14 cellular contexts compared by ENCODE assay signal in the genomic region with DNA sequence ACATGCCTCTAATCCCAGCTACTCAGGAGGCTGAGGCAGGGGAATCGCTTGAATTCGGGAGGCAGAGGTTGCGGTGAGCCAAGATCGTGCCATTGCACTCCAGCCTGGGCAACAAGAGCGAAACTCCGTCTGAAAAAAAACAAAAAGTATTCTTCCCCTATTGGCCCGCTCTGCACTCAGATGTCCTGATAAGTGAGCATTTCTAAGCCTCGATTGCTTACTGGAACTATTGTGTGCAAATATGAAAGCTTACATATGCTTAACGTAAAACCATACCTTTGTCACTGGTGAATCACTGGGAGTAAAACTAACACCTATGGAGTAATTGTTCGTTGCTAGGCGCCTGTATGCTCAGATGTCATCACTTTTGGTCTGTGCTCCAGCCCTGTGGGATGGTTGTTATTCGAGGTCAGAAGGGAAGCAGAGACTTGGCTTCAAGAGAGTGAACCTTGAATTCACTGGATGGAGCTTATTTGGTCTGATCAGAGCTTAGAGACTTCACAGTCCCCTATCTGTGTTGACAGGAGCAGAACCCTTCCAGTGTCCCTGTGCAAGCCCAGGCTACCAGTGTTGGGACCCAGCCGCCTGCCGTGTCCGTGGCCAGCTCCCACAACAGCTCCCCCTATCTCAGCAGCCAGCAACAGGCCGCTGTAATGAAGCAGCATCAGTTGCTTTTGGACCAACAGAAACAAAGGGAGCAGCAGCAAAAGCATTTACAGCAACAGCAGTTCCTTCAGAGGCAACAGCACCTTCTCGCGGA. TPM values are rescaled to one million over a fixed set of nuclear protein-coding genes. Genes with fewer than 3 reads are reported as not detected.
A peak's percentile ranks its signal among the peaks of the same experiment; 100 is the strongest.
DNase-seq lines count a peak whose midpoint lies in the region; ATAC-seq and TF ChIP-seq lines count a peak whose summit lies in the region.
"Had no signal": no experiment of that assay in that cellular context is flagged by ENCODE, and none has a peak within 500 bp of the region (broad histone marks: within the 10 kb centered on the region; RNA-seq: fewer than 3 reads in every experiment).

No MANE protein-coding gene starts in this region.

- no peaks in the 10 kb centered on the region for H3K9me3 ChIP-seq in cardiac muscle cell (ENCODE audit: low read depth)
- H3K9me3 ChIP-seq: BLaER1 had no signal

- intact Hi-C loops in Right ventricle myocardium inferior (cut with DNase I): no loop called here
- intact Hi-C loops in cardiac septum (cut with DNase I): no loop called here

- H3K27me3 Mint-ChIP-seq in WTC11 (ENCODE audit: low read depth): no peaks in the 10 kb centered on the region

- peaks cover 54% of the 10 kb centered on the region for H3K36me3 ChIP-seq in cardiac muscle cell

- no peak for TF ChIP-seq CTCF in WTC11 (IDR thresholded peaks at IDR 0.05)
- TF ChIP-seq CTCF in cardiac muscle cell (IDR thresholded peaks at IDR 0.05; ENCODE audit: low read depth, low read length): peak; percentile 25

- H3K4me1 ChIP-seq in cardiac muscle cell (ENCODE audit: low read depth): peaks cover 6% of the 10 kb centered on the region

- peak overlapping the region; percentile 27 for H3K27ac ChIP-seq in cardiac muscle cell
- H3K27ac ChIP-seq: BLaER1, epithelial cell of prostate had no signal

- peaks cover 67% of the 10 kb centered on the region for H3K36me3 Mint-ChIP-seq in WTC11

- no peaks in the 10 kb centered on the region for H3K9me3 Mint-ChIP-seq in WTC11
- H3K9me3 Mint-ChIP-seq: mesothelial cell of epicardium had no signal

- no peak overlapping the region for H3K4me3 Mint-ChIP-seq in WTC11
- H3K4me3 Mint-ChIP-seq: mesothelial cell of epicardium had no signal

- DNase-seq in Right ventricle myocardium inferior (ENCODE audit: missing footprints): no peak
- no peak for DNase-seq in cardiac septum (ENCODE audit: low spot score)
- peak; percentile 54 for DNase-seq in WTC11 (ENCODE audit: low spot score)
- DNase-seq in cardiac muscle cell (ENCODE audit: low read depth in 1 of 2, low spot score in 1 of 2): peak; percentile 21 to 75
- peak; percentile 39 for DNase-seq in stimulated activated CD8-positive, alpha-beta memory T cell treated with anti-CD3 and anti-CD28 coated beads, Interleukin-4, amount 100 ng/mL, for 48 hours
- no peak for DNase-seq in DMS79 (lab: John Stamatoyannopoulos, UW)
- no peak for DNase-seq in kidney tubule cell (ENCODE audit: low spot score)
- DNase-seq in stimulated activated CD4-positive, alpha-beta T cell treated with anti-CD3 and anti-CD28 coated beads, Interleukin-2, amount 100 ng/mL, for 24 hours: no peak
- DNase-seq: EL, KBM-7, NCI-H748 treated with DMSO at 0.1 percent for 48 hours had no signal

- no peak overlapping the region for H3K4me3 ChIP-seq in cardiac muscle cell
- H3K4me3 ChIP-seq: BLaER1 had no signal

- POLR2A ChIA-PET in WTC11 (lab: Charles Lee): no interaction called here

- CTCF ChIA-PET in WTC11 (lab: Charles Lee): interaction anchor here (0.7 to 1.6 kb wide), 10 partner anchors 8 to 97 kb away, joined by 3 to 7 read pairs (median 3); no protein-coding TSS in a partner anchor

- peaks cover 7% of the 10 kb centered on the region for H3K4me1 Mint-ChIP-seq in WTC11

- no peaks in the 10 kb centered on the region for H3K27me3 ChIP-seq in cardiac muscle cell
- H3K27me3 ChIP-seq: BLaER1 had no signal

- peak overlapping the region; percentile 70 for H3K27ac Mint-ChIP-seq in WTC11

- ATAC-seq in Right ventricle myocardium inferior (peak; percentile 40), WTC11 (peak; percentile 87)

TF ChIP-seq in WTC11, 78 proteins besides CTCF, POLR2A, EP300 and RAD21 (continues in another document):
- TF ChIP-seq, protein P1, sequence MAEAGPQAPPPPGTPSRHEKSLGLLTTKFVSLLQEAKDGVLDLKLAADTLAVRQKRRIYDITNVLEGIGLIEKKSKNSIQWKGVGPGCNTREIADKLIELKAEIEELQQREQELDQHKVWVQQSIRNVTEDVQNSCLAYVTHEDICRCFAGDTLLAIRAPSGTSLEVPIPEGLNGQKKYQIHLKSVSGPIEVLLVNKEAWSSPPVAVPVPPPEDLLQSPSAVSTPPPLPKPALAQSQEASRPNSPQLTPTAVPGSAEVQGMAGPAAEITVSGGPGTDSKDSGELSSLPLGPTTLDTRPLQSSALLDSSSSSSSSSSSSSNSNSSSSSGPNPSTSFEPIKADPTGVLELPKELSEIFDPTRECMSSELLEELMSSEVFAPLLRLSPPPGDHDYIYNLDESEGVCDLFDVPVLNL (CRISPR knock-in tag; IDR thresholded peaks at IDR 0.05; ENCODE audit: borderline replicate concordance, low read depth): no peak
- TF ChIP-seq, protein P2, sequence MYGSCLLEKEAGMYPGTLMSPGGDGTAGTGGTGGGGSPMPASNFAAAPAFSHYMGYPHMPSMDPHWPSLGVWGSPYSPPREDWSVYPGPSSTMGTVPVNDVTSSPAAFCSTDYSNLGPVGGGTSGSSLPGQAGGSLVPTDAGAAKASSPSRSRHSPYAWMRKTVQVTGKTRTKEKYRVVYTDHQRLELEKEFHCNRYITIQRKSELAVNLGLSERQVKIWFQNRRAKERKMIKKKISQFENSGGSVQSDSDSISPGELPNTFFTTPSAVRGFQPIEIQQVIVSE (CRISPR knock-in tag; IDR thresholded peaks at IDR 0.05; ENCODE audit: borderline replicate concordance): no peak
- TF ChIP-seq, protein P3, sequence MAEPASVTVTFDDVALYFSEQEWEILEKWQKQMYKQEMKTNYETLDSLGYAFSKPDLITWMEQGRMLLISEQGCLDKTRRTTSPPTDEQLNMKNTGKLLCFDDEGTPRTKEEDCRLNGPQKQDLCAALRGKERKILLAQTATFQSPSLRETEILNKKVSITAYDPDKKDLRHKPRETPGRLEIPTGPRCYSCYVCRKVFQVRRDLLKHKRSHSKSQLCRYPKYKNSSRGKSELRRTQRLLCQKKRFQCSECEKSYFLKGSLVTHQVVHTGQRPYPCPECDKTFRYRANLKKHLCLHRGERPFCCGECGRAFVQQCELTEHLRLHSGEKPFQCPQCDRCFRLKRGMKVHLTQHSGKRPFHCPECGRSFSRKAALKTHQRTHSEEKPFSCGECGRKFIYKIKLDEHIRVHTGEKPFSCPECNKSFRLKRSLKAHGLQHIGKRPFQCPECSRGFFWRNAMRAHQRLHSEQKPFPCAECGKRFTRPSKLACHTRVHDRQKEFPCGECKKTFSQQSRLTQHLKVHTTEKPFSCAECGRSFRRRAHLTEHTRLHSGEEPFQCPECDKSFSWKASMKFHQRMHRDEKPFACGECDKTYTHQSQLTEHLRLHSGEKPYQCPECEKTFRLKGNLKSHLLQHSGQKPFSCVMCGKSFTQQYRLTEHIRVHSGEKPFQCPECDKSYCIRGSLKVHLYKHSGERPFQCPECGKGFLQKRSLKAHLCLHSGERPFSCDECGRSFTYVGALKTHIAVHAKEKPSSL (CRISPR knock-in tag; conservative IDR thresholded peaks at IDR 0.05): no peak
- TF ChIP-seq NFE2L1 (CRISPR knock-in tag; IDR thresholded peaks at IDR 0.05) (no peak), FOXK1 (CRISPR knock-in tag; IDR thresholded peaks at IDR 0.05) (no peak), KAT7 (CRISPR knock-in tag; IDR thresholded peaks at IDR 0.05; ENCODE audit: borderline replicate concordance) (no peak), ZBTB21 (CRISPR knock-in tag; IDR thresholded peaks at IDR 0.05; ENCODE audit: borderline replicate concordance) (no peak), ZNF232 (CRISPR knock-in tag; IDR thresholded peaks at IDR 0.05) (no peak), NFYB (CRISPR knock-in tag; conservative IDR thresholded peaks at IDR 0.05; ENCODE audit: low read depth) (no peak)
- TF ChIP-seq, protein P4, sequence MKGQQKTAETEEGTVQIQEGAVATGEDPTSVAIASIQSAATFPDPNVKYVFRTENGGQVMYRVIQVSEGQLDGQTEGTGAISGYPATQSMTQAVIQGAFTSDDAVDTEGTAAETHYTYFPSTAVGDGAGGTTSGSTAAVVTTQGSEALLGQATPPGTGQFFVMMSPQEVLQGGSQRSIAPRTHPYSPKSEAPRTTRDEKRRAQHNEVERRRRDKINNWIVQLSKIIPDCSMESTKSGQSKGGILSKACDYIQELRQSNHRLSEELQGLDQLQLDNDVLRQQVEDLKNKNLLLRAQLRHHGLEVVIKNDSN (CRISPR knock-in tag; IDR thresholded peaks at IDR 0.05): no peak

RNA-seq across cellular contexts. Expression of a gene that starts 25.3 kb away (rescaled TPM):
- total RNA-seq in Right ventricle myocardium inferior (10.3 TPM), cardiac septum (12.8 TPM), WTC11 (2021) (2.6 to 4.5 TPM (median 3.0 TPM) in 3 replicates), cardiac muscle cell (5.3 and 10.2 TPM in 2 replicates)
- polyA plus RNA-seq in cardiac muscle cell: 7.8 and 14.0 TPM in 2 replicates

RNA-seq across cellular contexts. Expression of a gene that starts 35.9 kb away (rescaled TPM):
- total RNA-seq in Right ventricle myocardium inferior (11.1 TPM), cardiac septum (13.2 TPM), WTC11 (2021) (40.5 to 42.2 TPM (median 42.2 TPM) in 3 replicates), cardiac muscle cell (35.8 and 38.8 TPM in 2 replicates)
- polyA plus RNA-seq in cardiac muscle cell: 14.4 and 24.2 TPM in 2 replicates

RNA-seq across cellular contexts. Expression of a gene that starts 38.2 kb away (rescaled TPM):
- total RNA-seq in Right ventricle myocardium inferior (98.9 TPM), cardiac septum (160 TPM), WTC11 (2021) (127 to 151 TPM (median 135 TPM) in 3 replicates), cardiac muscle cell (192 and 196 TPM in 2 replicates)
- 184 and 221 TPM in 2 replicates for polyA plus RNA-seq in cardiac muscle cell

RNA-seq across cellular contexts. Expression of a gene that starts 52.2 kb away (rescaled TPM):
- total RNA-seq in Right ventricle myocardium inferior: 407 TPM
- total RNA-seq in cardiac septum: 372 TPM
- 78.5 to 95.2 TPM (median 86.5 TPM) in 3 replicates for total RNA-seq in WTC11 (2021)
- 110 and 115 TPM in 2 replicates for total RNA-seq in cardiac muscle cell
- 108 and 144 TPM in 2 replicates for polyA plus RNA-seq in cardiac muscle cell

Comparison
In these comparisons a context has a peak if more than half of its experiments do, and no peak if none do; other contexts are left out.
1. DNase-seq: peak in WTC11 (single experiment), cardiac muscle cell (2 of 2) and stimulated activated CD8-positive, alpha-beta memory T cell treated with anti-CD3 and anti-CD28 coated beads, Interleukin-4, amount 100 ng/mL, for 48 hours (single experiment); none in Right ventricle myocardium inferior (single experiment), cardiac septum (single experiment), DMS79 (single experiment), kidney tubule cell (single experiment) and stimulated activated CD4-positive, alpha-beta T cell treated with anti-CD3 and anti-CD28 coated beads, Interleukin-2, amount 100 ng/mL, for 24 hours (0 of 2).